9 cellular contexts compared by ENCODE assay signal in genomic region chr20:41072099-41072798, GRCh38. TPM values are rescaled to one million over a fixed set of nuclear protein-coding genes. Genes with fewer than 3 reads are reported as not detected.
DNase-seq lines count a peak whose midpoint lies in the region; ATAC-seq and TF ChIP-seq lines count a peak whose summit lies in the region.
"Had no signal": no experiment of that assay in that cellular context is flagged by ENCODE, and none has a peak within 500 bp of the region (broad histone marks: within the 10 kb centered on the region; RNA-seq: fewer than 3 reads in every experiment).

No MANE protein-coding gene starts in this region.

- peaks cover 66% of the 10 kb centered on the region for H4K20me1 ChIP-seq in Karpas-422 (ENCODE audit: insufficient read depth, low read depth, low read length)

- no peak for TF ChIP-seq POLR2A in breast epithelium (IDR thresholded peaks at IDR 0.05)

- no peak for TF ChIP-seq CTCF in breast epithelium (IDR thresholded peaks at IDR 0.05)
- no peak for TF ChIP-seq CTCF in lower lobe of right lung (IDR thresholded peaks at IDR 0.05)

- H3K36me3 ChIP-seq in Karpas-422 (ENCODE audit: insufficient read depth, low read length), result peaks cover 79% of the 10 kb centered on the region
- H3K36me3 ChIP-seq in breast epithelium, result no peaks in the 10 kb centered on the region
- H3K36me3 ChIP-seq in lower lobe of right lung, result peaks cover 18% of the 10 kb centered on the region

- no peak overlapping the region for H2AFZ ChIP-seq in Karpas-422 (ENCODE audit: low read length)

- H3K79me2 ChIP-seq in Karpas-422 (ENCODE audit: low read length), result peaks cover 97% of the 10 kb centered on the region

- H3K9me3 ChIP-seq in Karpas-422 (ENCODE audit: low read length), result no peaks in the 10 kb centered on the region
- no peaks in the 10 kb centered on the region for H3K9me3 ChIP-seq in breast epithelium
- no peaks in the 10 kb centered on the region for H3K9me3 ChIP-seq in lower lobe of right lung

- intact Hi-C loops in breast epithelium (cut with DNase I; ENCODE audit: low total_unique reads), result loop anchor here (10.0 kb wide), 1 partner anchor 47 kb away; the partner anchor contains the start of gene TOP1
- intact Hi-C loops in lower lobe of right lung (cut with DNase I), result no loop called here

- H3K4me2 ChIP-seq in Karpas-422 (ENCODE audit: low read depth, low read length, poor library complexity, severe bottlenecking), result no peak overlapping the region

- ATAC-seq in lower lobe of right lung, result peak in 1 of 2 donors; percentile 55

- H3K27ac ChIP-seq in Karpas-422 (ENCODE audit: low read length) (peak overlapping the region; percentile 57), breast epithelium (peak overlapping the region; percentile 69 to 76), lower lobe of right lung (peak overlapping the region; percentile 15)
- H3K27ac ChIP-seq: VCaP had no signal

- H3K27me3 ChIP-seq in Karpas-422 (ENCODE audit: low read length) (no peaks in the 10 kb centered on the region), breast epithelium (no peaks in the 10 kb centered on the region), lower lobe of right lung (ENCODE audit: low read depth) (no peaks in the 10 kb centered on the region)

- H3K4me1 ChIP-seq in Karpas-422 (ENCODE audit: low read length), result peaks cover 95% of the 10 kb centered on the region
- peaks cover 0 to 19% of the 10 kb centered on the region in 2 donors for H3K4me1 ChIP-seq in breast epithelium
- H3K4me1 ChIP-seq in lower lobe of right lung, result peaks cover 55% of the 10 kb centered on the region

- H3K9ac ChIP-seq in Karpas-422 (ENCODE audit: low read length), result no peak overlapping the region

- H3K9me2 ChIP-seq in Karpas-422 (replicated peaks; ENCODE audit: insufficient read depth, low read length), result no peaks in the 10 kb centered on the region

- H3K4me3 ChIP-seq in Karpas-422 (ENCODE audit: low read length) (no peak overlapping the region), breast epithelium (no peak overlapping the region), lower lobe of right lung (no peak overlapping the region)

- peak; percentile 73 for DNase-seq in A172 (ENCODE audit: low spot score)
- no peak for DNase-seq in Karpas-422
- DNase-seq in breast epithelium (ENCODE audit: low spot score in 2 of 2), result peak in 1 of 2 donors; percentile 70
- DNase-seq in lower lobe of right lung, result no peak
- DNase-seq in midbrain (lab: John Stamatoyannopoulos, UW), result no peak
- DNase-seq in NCI-H2029 treated with DMSO at 0.1 percent for 48 hours (lab: John Stamatoyannopoulos, UW), result no peak
- DNase-seq in ureter (ENCODE audit: low spot score), result no peak
- DNase-seq in GDM1 (lab: John Stamatoyannopoulos, UW), result no peak

RNA-seq across cellular contexts. Expression of gene TOP1, which starts 43.6 kb away (rescaled TPM):
- 16.7 and 17.9 TPM in 2 replicates for total RNA-seq in A172 (2014; rRNA removed; shearing (Covaris generic))
- 89.5 and 101 TPM in 2 replicates for total RNA-seq in Karpas-422 (2014; rRNA removed; shearing (Covaris generic); ENCODE audit: low replicate concordance)
- total RNA-seq in breast epithelium, result 10 to 100 TPM; 24.0 to 41.6 (median 40.3) TPM
- total RNA-seq in lower lobe of right lung, result 52.0 TPM
- 54.5 TPM for total RNA-seq in ureter

Comparison
In these comparisons a context has a peak if more than half of its experiments do, and no peak if none do; other contexts are left out.
1. H3K27ac ChIP-seq: peak in every context shown above with its lines; median percentile 72 in breast epithelium; 57 in Karpas-422; 15 in lower lobe of right lung.